Comparison of ENCODE assay signal across 12 cellular contexts in genomic region chr6:20266851-20267608, GRCh38. TPM values are rescaled to one million over a fixed set of nuclear protein-coding genes. Genes with fewer than 3 reads are reported as not detected.
A peak's percentile ranks its signal among the peaks of the same experiment; 100 is the strongest.
DNase-seq lines count a peak whose midpoint lies in the region; ATAC-seq and TF ChIP-seq lines count a peak whose summit lies in the region.
"Had no signal": no experiment of that assay in that cellular context is flagged by ENCODE, and none has a peak within 500 bp of the region (broad histone marks: within the 10 kb centered on the region; RNA-seq: fewer than 3 reads in every experiment).

No MANE protein-coding gene starts in this region.

- DNase-seq in DMS53 (lab: John Stamatoyannopoulos, UW) (peak; percentile 71), immature natural killer cell (no peak), endothelial cell (ENCODE audit: low spot score) (no peak), 8988T (no peak)
- DNase-seq: activated CD8-positive, alpha-beta memory T cell treated with anti-CD3 and anti-CD28 coated beads, Interleukin-2, amount 50 U/mL, for 48 hours; COR-L47; NCI-H187 treated with DMSO at 0.1 percent for 48 hours; SW 1271 had no signal

- no peaks in the 10 kb centered on the region for H3K27me3 Mint-ChIP-seq in activated T-helper 17 cell treated with anti-CD3 and anti-CD28 coated beads, Interleukin-2, amount 50 U/mL, for 72 hours
- peaks cover 0 to 8% (median 7%) of the 10 kb centered on the region in 3 donors for H3K27me3 Mint-ChIP-seq in immature natural killer cell (ENCODE audit: low read depth in 3 of 3)
- peaks cover 1% of the 10 kb centered on the region for H3K27me3 Mint-ChIP-seq in endothelial cell (ENCODE audit: unreplicated experiment)

- TF ChIP-seq CTCF in endothelial cell (IDR thresholded peaks at IDR 0.05; ENCODE audit: unreplicated experiment), result no peak

- H3K27ac Mint-ChIP-seq in activated T-helper 17 cell treated with anti-CD3 and anti-CD28 coated beads, Interleukin-2, amount 50 U/mL, for 72 hours, result peak overlapping the region; percentile 47
- no peak overlapping the region for H3K27ac Mint-ChIP-seq in immature natural killer cell
- no peak overlapping the region for H3K27ac Mint-ChIP-seq in endothelial cell (ENCODE audit: unreplicated experiment)

- H3K9me3 Mint-ChIP-seq in activated T-helper 17 cell treated with anti-CD3 and anti-CD28 coated beads, Interleukin-2, amount 50 U/mL, for 72 hours, result no peaks in the 10 kb centered on the region
- H3K9me3 Mint-ChIP-seq in immature natural killer cell (no peaks in the 10 kb centered on the region), endothelial cell (ENCODE audit: unreplicated experiment) (no peaks in the 10 kb centered on the region)

- peak overlapping the region; percentile 49 for H3K4me3 Mint-ChIP-seq in activated T-helper 17 cell treated with anti-CD3 and anti-CD28 coated beads, Interleukin-2, amount 50 U/mL, for 72 hours
- H3K4me3 Mint-ChIP-seq in immature natural killer cell, result no peak overlapping the region
- H3K4me3 Mint-ChIP-seq in endothelial cell (ENCODE audit: unreplicated experiment), result no peak overlapping the region

- no peaks in the 10 kb centered on the region for H3K36me3 Mint-ChIP-seq in activated T-helper 17 cell treated with anti-CD3 and anti-CD28 coated beads, Interleukin-2, amount 50 U/mL, for 72 hours (ENCODE audit: low read depth)
- H3K36me3 Mint-ChIP-seq in immature natural killer cell (no peaks in the 10 kb centered on the region), endothelial cell (ENCODE audit: low read depth, unreplicated experiment) (no peaks in the 10 kb centered on the region)

- ATAC-seq in GM18909 (IDR thresholded peaks at IDR 0.05; ENCODE audit: poor library complexity, unreplicated experiment), result peak; percentile 65
- peak; percentile 66 for ATAC-seq in HG03469 (IDR thresholded peaks at IDR 0.05; ENCODE audit: unreplicated experiment)
- peak; percentile 93 for ATAC-seq in activated T-helper 17 cell treated with anti-CD3 and anti-CD28 coated beads, Interleukin-2, amount 50 U/mL, for 72 hours (replicated peaks)
- ATAC-seq in HG03521 (IDR thresholded peaks at IDR 0.05; ENCODE audit: unreplicated experiment), result no peak

- peaks cover 6% of the 10 kb centered on the region for H3K4me1 Mint-ChIP-seq in activated T-helper 17 cell treated with anti-CD3 and anti-CD28 coated beads, Interleukin-2, amount 50 U/mL, for 72 hours
- H3K4me1 Mint-ChIP-seq in immature natural killer cell (no peaks in the 10 kb centered on the region), endothelial cell (ENCODE audit: unreplicated experiment) (peaks cover 2% of the 10 kb centered on the region)

RNA-seq across cellular contexts. Expression of gene MBOAT1, which starts 54.8 kb away (rescaled TPM):
- total RNA-seq in activated T-helper 17 cell treated with anti-CD3 and anti-CD28 coated beads, Interleukin-2, amount 50 U/mL, for 72 hours, result 10 to 100 TPM; 15.7 to 18.3 TPM
- under 1 TPM in 2 of 3 donors, not detected in 1; 0.14 to 0.76 TPM for polyA plus RNA-seq in immature natural killer cell
- total RNA-seq in endothelial cell (ENCODE audit: unreplicated experiment), result 10.7 TPM
